Comparison of ENCODE assay signal across 1 cellular context in genomic region chr3:46353639-46354410, GRCh38.
TF ChIP-seq lines count a peak whose summit lies in the region.

TSS of gene CCR2 (plus strand) at chr3:46354111. CDS start at chr3:46357528, 3,417 bp downstream.

TF ChIP-seq in GM23338, 12 proteins besides CTCF, POLR2A, EP300 and RAD21 (continued from another document):
- TF ChIP-seq ZNF462 (CRISPR knock-in tag; IDR thresholded peaks at IDR 0.05) (no peak), POLR2AphosphoS5 (IDR thresholded peaks at IDR 0.05; ENCODE audit: low read depth) (no peak), ZNF331 (CRISPR knock-in tag; IDR thresholded peaks at IDR 0.05; ENCODE audit: low read depth) (no peak)
